ENCODE assay signal across 8 cellular contexts in the genomic region with DNA sequence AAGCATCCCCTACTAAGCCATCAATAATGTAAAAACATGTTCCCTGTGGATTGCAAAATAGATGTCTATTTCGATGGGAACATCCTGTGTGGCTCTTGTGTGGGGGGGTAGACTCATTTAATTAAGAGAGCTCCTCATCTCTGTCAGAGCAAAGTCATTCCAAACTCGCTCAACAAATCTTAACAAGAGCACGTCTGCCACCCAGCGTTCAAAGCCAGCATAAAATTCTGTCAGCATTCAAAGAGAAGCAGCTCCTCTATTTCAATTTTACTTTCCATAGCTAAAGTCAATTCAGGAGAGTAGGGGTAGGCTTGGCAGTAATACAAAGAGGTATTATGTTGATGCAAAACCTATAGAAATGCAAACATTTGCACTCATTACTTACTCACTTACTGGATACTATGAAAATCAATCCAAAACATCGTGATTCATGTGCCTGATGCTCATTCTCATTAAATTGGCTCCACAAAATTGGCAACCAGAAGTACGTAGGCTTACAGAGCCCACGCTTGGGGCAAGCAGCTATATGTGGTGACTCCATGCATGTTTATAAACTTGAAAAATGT.
DNase-seq lines count a peak whose midpoint lies in the region; ATAC-seq and TF ChIP-seq lines count a peak whose summit lies in the region.

No MANE protein-coding gene starts in this region.

- H3K36me3 ChIP-seq in DOHH2 (ENCODE audit: control insufficient read depth, low read length) = no peaks in the 10 kb centered on the region
- H3K36me3 ChIP-seq in GM23248 (ENCODE audit: low read depth) = no peaks in the 10 kb centered on the region

- no peaks in the 10 kb centered on the region for H3K9me3 ChIP-seq in DOHH2 (ENCODE audit: control insufficient read depth, insufficient read depth, low read length)
- no peaks in the 10 kb centered on the region for H3K9me3 ChIP-seq in GM23248 (ENCODE audit: low read depth)

- POLR2A ChIA-PET in activated CD4-positive, alpha-beta T cell treated with anti-CD3 and anti-CD28 coated beads, Interleukin-2, amount 10 ng/mL, durations not matched to agents 7 days and 5 days (lab: Charles Lee) = interaction anchor here (0.6 kb wide), 1 partner anchor 38 kb away, joined by 7 read pairs; no protein-coding TSS in a partner anchor
- POLR2A ChIA-PET in naive thymus-derived CD8-positive, alpha-beta T cell (lab: Charles Lee) = no interaction called here

- no peak for ATAC-seq in naive thymus-derived CD8-positive, alpha-beta T cell
- ATAC-seq in GM19463 (IDR thresholded peaks at IDR 0.05; ENCODE audit: unreplicated experiment) = no peak
- ATAC-seq in HG03521 (IDR thresholded peaks at IDR 0.05; ENCODE audit: unreplicated experiment) = no peak

- H3K4me2 ChIP-seq in DOHH2 (ENCODE audit: low read length) (no peak overlapping the region), GM23248 (ENCODE audit: unreplicated experiment) (no peak overlapping the region)

- no peak overlapping the region for H2AFZ ChIP-seq in GM23248

- DNase-seq in GM23248 (peak; percentile 74), NCI-H1694 (lab: John Stamatoyannopoulos, UW) (peak; percentile 18), erythroblast (lab: John Stamatoyannopoulos, UW) (peak; percentile 23 to 48)
- DNase-seq in activated CD4-positive, alpha-beta T cell treated with anti-CD3 and anti-CD28 coated beads, Interleukin-2, amount 10 ng/mL, durations not matched to agents 7 days and 5 days = peak; percentile 49
- DNase-seq in naive thymus-derived CD8-positive, alpha-beta T cell = peak in 6 of 10 donors; percentile 3 to 18 (median 11)

- CTCF ChIA-PET in activated CD4-positive, alpha-beta T cell treated with anti-CD3 and anti-CD28 coated beads, Interleukin-2, amount 10 ng/mL, durations not matched to agents 7 days and 5 days (lab: Charles Lee) = interaction anchor here (1.1 to 1.6 kb wide), 3 partner anchors 9 to 12 kb away, joined by 3 read pairs; no protein-coding TSS in a partner anchor

- no peaks in the 10 kb centered on the region for H3F3A ChIP-seq in DOHH2 (ENCODE audit: control insufficient read depth, insufficient read depth)
- H3F3A ChIP-seq in GM23248 (ENCODE audit: insufficient read depth) = peaks cover 8% of the 10 kb centered on the region

- H3K79me2 ChIP-seq in DOHH2 (ENCODE audit: control insufficient read depth, low read length) = no peaks in the 10 kb centered on the region
- H3K79me2 ChIP-seq in GM23248 (ENCODE audit: insufficient read depth) = no peaks in the 10 kb centered on the region

- H3K27me3 Mint-ChIP-seq in activated CD4-positive, alpha-beta T cell treated with anti-CD3 and anti-CD28 coated beads, Interleukin-2, amount 10 ng/mL, durations not matched to agents 7 days and 5 days = peaks cover 16% of the 10 kb centered on the region
- peaks cover 8 to 38% (median 19%) of the 10 kb centered on the region in 5 donors for H3K27me3 Mint-ChIP-seq in naive thymus-derived CD8-positive, alpha-beta T cell

- H3K4me3 ChIP-seq in DOHH2 (ENCODE audit: low read length) (no peak overlapping the region), GM23248 (no peak overlapping the region)

- H4K20me1 ChIP-seq in DOHH2 (ENCODE audit: control insufficient read depth, insufficient read depth, low read depth, low read length) (no peaks in the 10 kb centered on the region), GM23248 (ENCODE audit: insufficient read depth) (no peaks in the 10 kb centered on the region)

- H3K27me3 ChIP-seq in DOHH2 (ENCODE audit: control insufficient read depth, low read length) (no peaks in the 10 kb centered on the region), GM23248 (replicated peaks; ENCODE audit: insufficient read depth) (peaks cover 48% of the 10 kb centered on the region)

- TF ChIP-seq CTCF in DOHH2 (IDR thresholded peaks at IDR 0.05; ENCODE audit: low read depth, low read length, poor library complexity, severe bottlenecking) = peak; percentile 73

- TF ChIP-seq POLR2A in erythroblast (IDR thresholded peaks at IDR 0.05; ENCODE audit: low read length) = no peak

- in situ Hi-C loops in GM23248 (cut with MboI) = no loop called here

- H3K9me2 ChIP-seq in DOHH2 (replicated peaks; ENCODE audit: control insufficient read depth, low read length) (no peaks in the 10 kb centered on the region), GM23248 (ENCODE audit: insufficient read depth) (no peaks in the 10 kb centered on the region)

- no peaks in the 10 kb centered on the region for H3K4me1 ChIP-seq in DOHH2 (ENCODE audit: control insufficient read depth, low read length)
- peaks cover 16% of the 10 kb centered on the region for H3K4me1 ChIP-seq in GM23248 (ENCODE audit: insufficient read depth)

- H3K27ac Mint-ChIP-seq in activated CD4-positive, alpha-beta T cell treated with anti-CD3 and anti-CD28 coated beads, Interleukin-2, amount 10 ng/mL, durations not matched to agents 7 days and 5 days = no peak overlapping the region
- no peak overlapping the region for H3K27ac Mint-ChIP-seq in naive thymus-derived CD8-positive, alpha-beta T cell

- no peak overlapping the region for H3K9ac ChIP-seq in GM23248

- H3K4me1 Mint-ChIP-seq in activated CD4-positive, alpha-beta T cell treated with anti-CD3 and anti-CD28 coated beads, Interleukin-2, amount 10 ng/mL, durations not matched to agents 7 days and 5 days = no peaks in the 10 kb centered on the region
- H3K4me1 Mint-ChIP-seq in naive thymus-derived CD8-positive, alpha-beta T cell = no peaks in the 10 kb centered on the region

- H3K27ac ChIP-seq in DOHH2 (ENCODE audit: low read depth, low read length) = no peak overlapping the region
- no peak overlapping the region for H3K27ac ChIP-seq in GM23248

- no peak overlapping the region for H3K4me3 Mint-ChIP-seq in activated CD4-positive, alpha-beta T cell treated with anti-CD3 and anti-CD28 coated beads, Interleukin-2, amount 10 ng/mL, durations not matched to agents 7 days and 5 days
- H3K4me3 Mint-ChIP-seq in naive thymus-derived CD8-positive, alpha-beta T cell = no peak overlapping the region

- H3K36me3 Mint-ChIP-seq in activated CD4-positive, alpha-beta T cell treated with anti-CD3 and anti-CD28 coated beads, Interleukin-2, amount 10 ng/mL, durations not matched to agents 7 days and 5 days (ENCODE audit: low read depth) = no peaks in the 10 kb centered on the region
- no peaks in the 10 kb centered on the region for H3K36me3 Mint-ChIP-seq in naive thymus-derived CD8-positive, alpha-beta T cell

- 9% methylated on average over 7 of the region's 7 CpGs for WGBS in GM23248 (ENCODE audit: low coverage in 1 of 2, low lambda C conversion rate in 2 of 2, missing lambda C conversion rate in 2 of 2), 2 experiments

- no peaks in the 10 kb centered on the region for H3K9me3 Mint-ChIP-seq in activated CD4-positive, alpha-beta T cell treated with anti-CD3 and anti-CD28 coated beads, Interleukin-2, amount 10 ng/mL, durations not matched to agents 7 days and 5 days
- no peaks in the 10 kb centered on the region for H3K9me3 Mint-ChIP-seq in naive thymus-derived CD8-positive, alpha-beta T cell

Comparison
In these comparisons a context has a peak if more than half of its experiments do, and no peak if none do; other contexts are left out.
1. DNase-seq: peak in every context shown above with its lines; median percentile 74 in GM23248; 49 in activated CD4-positive, alpha-beta T cell treated with anti-CD3 and anti-CD28 coated beads, Interleukin-2, amount 10 ng/mL, durations not matched to agents 7 days and 5 days; 36 in erythroblast; 18 in NCI-H1694; 11 in naive thymus-derived CD8-positive, alpha-beta T cell.